12 cellular contexts compared by ENCODE assay signal in the genomic region with DNA sequence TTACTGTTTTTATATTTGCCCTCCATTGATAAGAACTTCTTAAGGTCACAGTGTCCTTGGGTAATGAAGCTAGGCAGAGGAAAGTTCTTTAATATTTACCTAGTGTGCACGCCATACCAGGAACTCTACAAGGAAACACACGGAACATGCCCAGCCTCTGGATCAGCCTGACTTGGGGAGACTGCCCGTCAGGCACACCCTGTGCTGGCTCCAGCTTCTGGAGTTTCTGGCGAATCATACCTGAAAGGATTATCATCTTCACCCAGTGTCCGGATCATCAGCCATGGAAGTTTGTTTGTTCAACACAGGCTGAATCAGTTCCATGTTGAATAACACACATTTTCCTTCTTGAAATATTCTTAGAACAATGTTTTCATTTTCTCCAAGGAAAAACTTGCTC.
A peak's percentile ranks its signal among the peaks of the same experiment; 100 is the strongest.
DNase-seq lines count a peak whose midpoint lies in the region; ATAC-seq, FAIRE-seq and TF ChIP-seq lines count a peak whose summit lies in the region.
"Had no signal": no experiment of that assay in that cellular context is flagged by ENCODE, and none has a peak within 500 bp of the region (broad histone marks: within the 10 kb centered on the region; RNA-seq: fewer than 3 reads in every experiment).

No MANE protein-coding gene starts in this region.

- H4K20me1 ChIP-seq in H1 (replicated peaks in 1 of 2; ENCODE audit: control insufficient read depth in 1 of 2, insufficient read depth in 2 of 2, low read length in 2 of 2) = no peaks in the 10 kb centered on the region

- H4K91ac ChIP-seq in H1 (replicated peaks; ENCODE audit: insufficient read length, low read length) = no peak overlapping the region

- FAIRE-seq in H1 (lab: Jason Lieb, UNC) = no peak
- FAIRE-seq in small intestine (lab: Jason Lieb, UNC) = no peak

- H2AK5ac ChIP-seq in H1 (ENCODE audit: low read depth, low read length) = no peak overlapping the region

- H3K4me1 ChIP-seq in H1 (replicated peaks in 1 of 4; ENCODE audit: control insufficient read depth in 3 of 4, insufficient read depth in 4 of 4, low read length in 3 of 4) (peaks cover 17 to 29% (median 24%) of the 10 kb centered on the region in 4 experiments; a peak in 6 of 7 replicates), left lung (peaks cover 0 to 16% of the 10 kb centered on the region in 2 donors), small intestine (ENCODE audit: control insufficient read depth in 2 of 2, insufficient read depth in 1 of 2, low read depth in 1 of 2, low read length in 1 of 2) (peaks cover 4% of the 10 kb centered on the region in 2 donors)

- no peak overlapping the region; the same call in 1 of the 2 replicates for H3K18ac ChIP-seq in H1 (ENCODE audit: extremely low read depth, low read length)

- no peak overlapping the region for H2AFZ ChIP-seq in H1 (ENCODE audit: low read length)

- H3K4ac ChIP-seq in H1 (replicated peaks; ENCODE audit: insufficient read length, low read depth, low read length) = no peak overlapping the region

- H3K27me3 Mint-ChIP-seq in HFFc6 (ENCODE audit: insufficient read depth) = peaks cover 2% of the 10 kb centered on the region

- H3K27ac Mint-ChIP-seq in HFFc6 = peak overlapping the region; percentile 77
- H3K27ac Mint-ChIP-seq: activated CD4-positive, alpha-beta T cell treated with anti-CD3 and anti-CD28 coated beads, Interleukin-2, amount 10 ng/mL, durations not matched to agents 24 days and 14 days; CD4-positive, alpha-beta memory T cell had no signal

- no peak overlapping the region for H2BK20ac ChIP-seq in H1 (ENCODE audit: low read length)

- intact Hi-C loops in left lung (cut with DNase I) = no loop called here
- intact Hi-C loops in lower leg skin (cut with DNase I; ENCODE audit: low total_unique reads) = no loop called here

- H3K27me3 ChIP-seq in H1 (replicated peaks in 1 of 4; ENCODE audit: control insufficient read depth in 3 of 4, extremely low read depth in 1 of 4, insufficient read depth in 3 of 4, low read length in 3 of 4) (no peaks in the 10 kb centered on the region), left lung (no peaks in the 10 kb centered on the region), small intestine (ENCODE audit: control insufficient read depth in 2 of 2, insufficient read depth in 2 of 2, low read length in 2 of 2) (no peaks in the 10 kb centered on the region)

- H3K4me2 ChIP-seq in H1 (ENCODE audit: insufficient read depth in 1 of 2, low read depth in 2 of 2, low read length in 2 of 2) = no peak overlapping the region

- H3K79me1 ChIP-seq in H1 (ENCODE audit: low read depth, low read length) = no peaks in the 10 kb centered on the region

- H3K4me3 ChIP-seq in H1 (ENCODE audit: extremely low read depth in 1 of 4, insufficient read depth in 2 of 4, low read depth in 3 of 4, low read length in 4 of 4) = no peak overlapping the region
- H3K4me3 ChIP-seq in left lung = no peak overlapping the region
- H3K4me3 ChIP-seq in small intestine (ENCODE audit: low read depth in 1 of 2, low read length in 2 of 2) = no peak overlapping the region
- H3K4me3 ChIP-seq in lower leg skin (ENCODE audit: low read depth, poor library complexity, severe bottlenecking) = no peak overlapping the region

- no peak overlapping the region for H2BK15ac ChIP-seq in H1 (ENCODE audit: low read length)

- 85% methylated on average over 5 of the region's 5 CpGs; no CpG with 5 or more reads in 1 of the 2 experiments for WGBS in H1 (ENCODE audit: extremely low coverage in 1 of 2, insufficient coverage in 1 of 2, insufficient read length in 1 of 2, insufficient replicate concordance in 2 of 2, low coverage in 1 of 2, low lambda C conversion rate in 2 of 2, missing lambda C conversion rate in 1 of 2), 2 experiments
- 17 to 51% (median 30%) methylated on average over 5 of the region's 5 CpGs for WGBS in small intestine, 3 donors
- WGBS in lower leg skin, 2 donors = 47% methylated on average over 5 of the region's 5 CpGs

- TF ChIP-seq POLR2A in H1 (IDR thresholded peaks at IDR 0.05; ENCODE audit: control extremely low read depth in 1 of 2, low read depth in 2 of 2, low read length in 2 of 2) (no peak), lower leg skin (IDR thresholded peaks at IDR 0.05) (no peak)

- H3K9ac ChIP-seq in H1 (replicated peaks in 1 of 4; ENCODE audit: extremely low read depth in 1 of 4, low read depth in 3 of 4, low read length in 3 of 4) = no peak overlapping the region; a peak in 1 of 7 replicates

- no peaks in the 10 kb centered on the region for H3K23me2 ChIP-seq in H1 (ENCODE audit: low read depth, low read length)

- ATAC-seq in left lung (peak; percentile 84), GM18520 (IDR thresholded peaks at IDR 0.05; ENCODE audit: unreplicated experiment) (no peak)

- H3K23ac ChIP-seq in H1 (ENCODE audit: insufficient read length) = no peak overlapping the region

- no peaks in the 10 kb centered on the region for H3K79me2 ChIP-seq in H1 (ENCODE audit: control insufficient read depth in 1 of 2, insufficient read depth in 2 of 2, low read length in 2 of 2)

- CTCF ChIA-PET in H1 (lab: Charles Lee; ENCODE audit: partially characterized antibody) = interaction anchor here (1.1 kb wide), 1 partner anchor 180 kb away, joined by 3 read pairs; no protein-coding TSS in a partner anchor

- peak overlapping the region; percentile 2; the same call in 1 of the 2 replicates for H3K4me3 Mint-ChIP-seq in HFFc6
- H3K4me3 Mint-ChIP-seq: activated CD4-positive, alpha-beta T cell treated with anti-CD3 and anti-CD28 coated beads, Interleukin-2, amount 10 ng/mL, durations not matched to agents 24 days and 14 days; CD4-positive, alpha-beta memory T cell had no signal

- H3K27ac ChIP-seq in H1 (ENCODE audit: low read depth, low read length) (no peak overlapping the region; the same call in 1 of the 2 replicates), left lung (peak overlapping the region; percentile 42 to 63), small intestine (ENCODE audit: low read depth in 1 of 2, low read length in 1 of 2) (peak overlapping the region; percentile 76 to 87), substantia nigra (ENCODE audit: low read depth, low read length, poor library complexity, severe bottlenecking) (no peak overlapping the region)

- no peaks in the 10 kb centered on the region for H3K9me3 ChIP-seq in H1 (ENCODE audit: insufficient read depth in 2 of 2, low read depth in 1 of 2, low read length in 1 of 2)
- H3K9me3 ChIP-seq in left lung = no peaks in the 10 kb centered on the region
- H3K9me3 ChIP-seq in small intestine (ENCODE audit: control insufficient read depth, low read depth) = no peaks in the 10 kb centered on the region

- POLR2A ChIA-PET in H1 (lab: Charles Lee; ENCODE audit: partially characterized antibody) = no interaction called here

- H2BK12ac ChIP-seq in H1 (ENCODE audit: low read depth, low read length) = no peak overlapping the region; the same call in 1 of the 2 replicates

- DNase-seq in HFFc6 (no peak), H1 (ENCODE audit: low read depth in 1 of 2, low spot score in 2 of 2) (no peak), left lung (no peak), small intestine (peak; percentile 90), NCI-H1417 (lab: John Stamatoyannopoulos, UW) (no peak), substantia nigra (lab: John Stamatoyannopoulos, UW) (no peak), lower leg skin (ENCODE audit: low spot score in 2 of 2) (no peak)
- DNase-seq: activated CD4-positive, alpha-beta T cell treated with anti-CD3 and anti-CD28 coated beads, Interleukin-2, amount 10 ng/mL, durations not matched to agents 24 days and 14 days; activated naive CD4-positive, alpha-beta T cell treated with Interleukin-2 at 50 U/mL for 16 hours; CD4-positive, alpha-beta memory T cell; NCI-H510A had no signal

- no peak overlapping the region for H4K8ac ChIP-seq in H1 (ENCODE audit: extremely low read depth, insufficient read depth, low read length)

- TF ChIP-seq EP300 in H1 (IDR thresholded peaks at IDR 0.05; ENCODE audit: borderline replicate concordance in 1 of 2, low read depth in 2 of 2, low read length in 2 of 2) = no peak

- H3K9me3 Mint-ChIP-seq in HFFc6 = no peaks in the 10 kb centered on the region
- H3K9me3 Mint-ChIP-seq: activated CD4-positive, alpha-beta T cell treated with anti-CD3 and anti-CD28 coated beads, Interleukin-2, amount 10 ng/mL, durations not matched to agents 24 days and 14 days; CD4-positive, alpha-beta memory T cell had no signal

- H4K5ac ChIP-seq in H1 (ENCODE audit: insufficient read length, low read depth, low read length) = no peak overlapping the region

- H2BK5ac ChIP-seq in H1 (ENCODE audit: low read depth, low read length) = 0 out of 2 replicates have a peak overlapping the region, but pooled peaks have one; percentile 27

- no peak overlapping the region for H3K14ac ChIP-seq in H1 (ENCODE audit: insufficient read length)

- no peaks in the 10 kb centered on the region for H3K36me3 ChIP-seq in H1 (ENCODE audit: control insufficient read depth in 2 of 4, insufficient read depth in 4 of 4, low read length in 3 of 4)
- no peaks in the 10 kb centered on the region for H3K36me3 ChIP-seq in left lung
- peaks cover 0 to 1% of the 10 kb centered on the region in 2 donors for H3K36me3 ChIP-seq in small intestine (ENCODE audit: control insufficient read depth in 2 of 2, insufficient read depth in 2 of 2, low read length in 2 of 2)

- no peak overlapping the region for H3K56ac ChIP-seq in H1 (replicated peaks; ENCODE audit: insufficient read length, low read depth, low read length)

- H2BK120ac ChIP-seq in H1 (replicated peaks; ENCODE audit: low read depth, low read length) = no peak overlapping the region

- TF ChIP-seq RAD21 in H1 (IDR thresholded peaks at IDR 0.05 in 1 of 2, conservative IDR thresholded peaks at IDR 0.05 in 1 of 2; ENCODE audit: low read depth in 2 of 2, low read length in 2 of 2) = no peak

- H3K36me3 Mint-ChIP-seq in HFFc6 (ENCODE audit: low read depth) = no peaks in the 10 kb centered on the region
- H3K36me3 Mint-ChIP-seq: CD4-positive, alpha-beta memory T cell had no signal

- no peak for TF ChIP-seq CTCF in HFFc6 (IDR thresholded peaks at IDR 0.05)
- TF ChIP-seq CTCF in H1 (IDR thresholded peaks at IDR 0.05; ENCODE audit: control extremely low read depth in 1 of 3, insufficient read depth in 1 of 3, low read depth in 1 of 3, low read length in 3 of 3) = no peak
- TF ChIP-seq CTCF in left lung (IDR thresholded peaks at IDR 0.05) = no peak
- no peak for TF ChIP-seq CTCF in lower leg skin (IDR thresholded peaks at IDR 0.05)

- H3K4me1 Mint-ChIP-seq in HFFc6 (ENCODE audit: low read depth) = peaks cover 94% of the 10 kb centered on the region
- H3K4me1 Mint-ChIP-seq: activated CD4-positive, alpha-beta T cell treated with anti-CD3 and anti-CD28 coated beads, Interleukin-2, amount 10 ng/mL, durations not matched to agents 24 days and 14 days; CD4-positive, alpha-beta memory T cell had no signal

TF ChIP-seq in H1, 55 proteins besides CTCF, POLR2A, EP300 and RAD21 (continues in another document):
- TF ChIP-seq SRF (IDR thresholded peaks at IDR 0.05; ENCODE audit: low read depth, low read length) (no peak), RBBP5 (IDR thresholded peaks at IDR 0.05; ENCODE audit: borderline replicate concordance, low read depth, low read length) (no peak), POU5F1 (IDR thresholded peaks at IDR 0.05; ENCODE audit: low read depth, low read length) (no peak)

Comparison
In these comparisons a context has a peak if more than half of its experiments do, and no peak if none do; other contexts are left out.
1. H3K27ac ChIP-seq: peak in left lung (2 of 2) and small intestine (2 of 2); none in H1 (single experiment) and substantia nigra (single experiment).